ENCODE assay signal across 8 cellular contexts in the genomic region with DNA sequence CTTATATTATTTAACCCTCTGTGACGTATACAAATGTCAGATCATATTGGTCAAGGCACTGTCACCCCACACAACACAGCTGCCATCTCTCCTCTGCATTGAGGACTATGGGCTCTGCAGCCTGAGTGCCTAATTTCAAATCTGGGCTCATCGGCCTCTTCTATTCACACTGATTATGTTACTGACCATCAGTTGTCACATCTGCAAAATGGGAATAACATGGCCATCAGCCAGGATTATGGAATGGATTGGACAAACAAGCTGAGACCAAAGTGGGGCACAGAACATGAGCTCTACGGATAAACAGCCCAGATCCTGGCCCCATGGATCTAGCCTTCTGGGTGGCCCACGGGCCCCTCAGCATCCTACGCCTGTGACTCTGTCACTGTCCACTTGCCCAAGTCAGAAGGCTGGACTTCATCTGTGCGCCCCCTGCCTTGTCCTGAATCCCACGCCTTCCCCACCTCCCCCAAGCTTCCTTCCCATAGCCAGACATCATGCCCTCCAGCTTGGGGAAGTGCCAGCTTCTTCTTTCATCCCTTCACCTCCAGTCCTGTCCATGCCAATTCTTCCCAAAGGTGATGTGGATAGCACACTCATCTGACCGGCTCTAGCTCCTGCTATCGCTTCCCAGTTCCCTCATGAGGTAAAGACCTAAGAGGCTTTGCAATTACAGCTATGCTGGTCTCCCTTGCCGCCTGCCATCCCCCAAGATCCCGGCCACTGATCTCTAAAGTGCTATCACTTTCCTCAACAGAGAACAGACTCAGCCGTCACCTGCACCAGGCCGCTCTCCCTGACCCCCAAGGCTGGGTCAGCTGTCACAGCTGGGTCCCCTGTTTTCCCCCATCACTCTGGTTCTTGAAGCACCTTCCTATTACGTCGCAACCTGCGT. TPM values are rescaled to one million over a fixed set of nuclear protein-coding genes. Genes with fewer than 3 reads are reported as not detected.
DNase-seq lines count a peak whose midpoint lies in the region; ATAC-seq, FAIRE-seq and TF ChIP-seq lines count a peak whose summit lies in the region.

No MANE protein-coding gene starts in this region.

- CTCF ChIA-PET in HEK293 (lab: Yijun Ruan, JAX) = interaction anchor here (0.6 to 1.8 kb wide), 8 partner anchors 11 to 166 kb away, joined by 3 to 7 read pairs (median 3); no protein-coding TSS in a partner anchor

- DNase-seq in right cardiac atrium (no peak), small intestine (no peak), NCI-H774 (lab: John Stamatoyannopoulos, UW) (no peak)
- no peak for DNase-seq in activated CD4-positive, CD25-positive, alpha-beta regulatory T cell treated with anti-CD3 and anti-CD28 coated beads, Interleukin-2, amount 50 U/mL, for 72 hours
- no peak for DNase-seq in activated CD4-positive, alpha-beta T cell treated with anti-CD3 and anti-CD28 coated beads, Interleukin-2, amount 50 U/mL, for 1 hour

- POLR2A ChIA-PET in HEK293 (lab: Yijun Ruan, JAX) = interaction anchor here (0.6 to 2.6 kb wide), 19 partner anchors 9 to 1839 kb away, joined by 3 to 18 read pairs (median 7); partner anchors contain the start of genes DAND5, DNASE2, GCDH and SYCE2

- WGBS in right cardiac atrium = 31% methylated on average over 16 of the region's 16 CpGs
- 27 to 32% (median 31%) methylated on average over 16 of the region's 16 CpGs for WGBS in small intestine, 3 donors

- H3K36me3 ChIP-seq in HEK293 (ENCODE audit: control insufficient read depth in 2 of 2, insufficient read depth in 1 of 2, low read length in 2 of 2) = peaks cover 31 to 37% of the 10 kb centered on the region in 2 experiments
- H3K36me3 ChIP-seq in small intestine (ENCODE audit: control insufficient read depth in 2 of 2, insufficient read depth in 2 of 2, low read length in 2 of 2) = peaks cover 11 to 13% of the 10 kb centered on the region in 2 donors

- intact Hi-C loops in right cardiac atrium (cut with DNase I) = no loop called here

- H3K9me3 ChIP-seq in HEK293 (ENCODE audit: control insufficient read depth, insufficient read depth, low read depth, low read length) (no peaks in the 10 kb centered on the region), right cardiac atrium (ENCODE audit: control insufficient read depth, low read length) (no peaks in the 10 kb centered on the region), small intestine (ENCODE audit: control insufficient read depth, low read depth) (no peaks in the 10 kb centered on the region)

- peak overlapping the region; percentile 99 for H3K4me3 ChIP-seq in HEK293 (ENCODE audit: low read depth, low read length)
- peak overlapping the region; percentile 56 for H3K4me3 ChIP-seq in right cardiac atrium (ENCODE audit: low read length)
- peak overlapping the region; percentile 81 to 89 for H3K4me3 ChIP-seq in small intestine (ENCODE audit: low read depth in 1 of 2, low read length in 2 of 2)

- ATAC-seq in right cardiac atrium (no peak), GM21367 (IDR thresholded peaks at IDR 0.05; ENCODE audit: unreplicated experiment) (no peak)

- H3K27ac ChIP-seq in HEK293 (ENCODE audit: extremely low read depth, low read depth, low read length) (peak overlapping the region; percentile 88), VCaP (peak overlapping the region; percentile 87), right cardiac atrium (ENCODE audit: low read length) (peak overlapping the region; percentile 27), small intestine (ENCODE audit: low read depth in 1 of 2, low read length in 1 of 2) (peak overlapping the region in 1 of 2 donors; percentile 74)

- no peak for FAIRE-seq in small intestine (lab: Jason Lieb, UNC)

- H3K4me1 ChIP-seq in HEK293 (ENCODE audit: control insufficient read depth, insufficient read depth, low read length) = peaks cover 4% of the 10 kb centered on the region
- H3K4me1 ChIP-seq in right cardiac atrium (ENCODE audit: control insufficient read depth, insufficient read depth, low read length) = peaks cover 8% of the 10 kb centered on the region
- peaks cover 2 to 3% of the 10 kb centered on the region in 2 donors for H3K4me1 ChIP-seq in small intestine (ENCODE audit: control insufficient read depth in 2 of 2, insufficient read depth in 1 of 2, low read depth in 1 of 2, low read length in 1 of 2)

- no peak for TF ChIP-seq CTCF in HEK293 (tag by site-specific recombination; IDR thresholded peaks at IDR 0.05)
- no peak for TF ChIP-seq CTCF in VCaP (conservative IDR thresholded peaks at IDR 0.05)

- no peaks in the 10 kb centered on the region for H3K27me3 ChIP-seq in right cardiac atrium (ENCODE audit: control insufficient read depth, insufficient read depth)
- H3K27me3 ChIP-seq in small intestine (ENCODE audit: control insufficient read depth in 2 of 2, insufficient read depth in 2 of 2, low read length in 2 of 2) = no peaks in the 10 kb centered on the region

TF ChIP-seq in HEK293, 187 proteins besides CTCF, POLR2A, EP300 and RAD21:
- TF ChIP-seq ZNF2 (tag by site-specific recombination; IDR thresholded peaks at IDR 0.05) = 0 out of 2 replicates have a peak, but pooled peaks have one; percentile 18
- TF ChIP-seq PRDM1 (tag by site-specific recombination; IDR thresholded peaks at IDR 0.05) = no peak
- TF ChIP-seq ZNF76 (tag by site-specific recombination; IDR thresholded peaks at IDR 0.05; ENCODE audit: borderline replicate concordance, low read depth) = no peak
- no peak for TF ChIP-seq SETDB1 (IDR thresholded peaks at IDR 0.05; ENCODE audit: insufficient read length, low read length)
- no peak for TF ChIP-seq ZNF776 (tag by site-specific recombination; IDR thresholded peaks at IDR 0.05; ENCODE audit: borderline replicate concordance)
- no peak for TF ChIP-seq ZNF239 (tag by site-specific recombination; IDR thresholded peaks at IDR 0.05)

RNA-seq across cellular contexts. Expression of gene FARSA, which starts 0.9 kb away (rescaled TPM):
- 10 to 100 TPM; 32.6 to 44.8 (median 42.9) TPM for total RNA-seq in right cardiac atrium
- polyA plus RNA-seq in right cardiac atrium (38.7 TPM), small intestine (10 to 100 TPM; 32.4 to 74.4 (median 36.0) TPM)

RNA-seq across cellular contexts. Expression of gene CALR, which starts 5.8 kb away (rescaled TPM):
- 100 to 1,000 TPM; 314 to 703 (median 631) TPM for total RNA-seq in right cardiac atrium
- polyA plus RNA-seq in right cardiac atrium = 374 TPM
- polyA plus RNA-seq in small intestine = 100 to 1,000 TPM; 117 to 696 (median 173) TPM

RNA-seq across cellular contexts. Expression of gene RAD23A, which starts 13.0 kb away (rescaled TPM):
- total RNA-seq in right cardiac atrium = 100 to 1,000 TPM; 127 to 137 (median 133) TPM
- polyA plus RNA-seq in right cardiac atrium (122 TPM), small intestine (100 to 1,000 TPM in 1 of 3 donors, 10 to 100 TPM in 2; 93.0 to 114 (median 98.9) TPM)

RNA-seq across cellular contexts. Expression of gene SYCE2, which starts 13.5 kb away (rescaled TPM):
- total RNA-seq in right cardiac atrium = under 1 TPM in 1 of 4 donors, not detected in 3; 0.48 TPM
- 0.07 TPM for polyA plus RNA-seq in right cardiac atrium
- under 1 TPM in 1 of 3 donors, not detected in 2; 0.18 TPM for polyA plus RNA-seq in small intestine

RNA-seq across cellular contexts. Expression of gene GADD45GIP1, which starts 24.4 kb away (rescaled TPM):
- 10 to 100 TPM; 24.3 to 33.2 (median 29.1) TPM for total RNA-seq in right cardiac atrium
- polyA plus RNA-seq in right cardiac atrium (64.5 TPM), small intestine (10 to 100 TPM; 32.3 to 42.2 (median 40.0) TPM)
